In genomic region chr11:114400974-114401223, GRCh38 we compare ENCODE assay signal across 8 cellular contexts.
DNase-seq lines count a peak whose midpoint lies in the region; ATAC-seq and TF ChIP-seq lines count a peak whose summit lies in the region.

No MANE protein-coding gene starts in this region.

- H3K4me3 ChIP-seq in mucosa of rectum (ENCODE audit: low read length in 2 of 2): peak overlapping the region; percentile 74 to 100

- peak overlapping the region; percentile 100 for H3K9ac ChIP-seq in mucosa of rectum (ENCODE audit: low read depth in 1 of 2, low read length in 2 of 2)

- peak overlapping the region; percentile 90 for H3K4me3 Mint-ChIP-seq in stimulated activated naive CD8-positive, alpha-beta T cell treated with anti-CD3 and anti-CD28 coated beads, Interleukin-15, Interleukin-2, amounts not matched to agents 100 ng/mL and 50 ng/mL, for 24 hours

- H3K27ac ChIP-seq in caudate nucleus (ENCODE audit: low read depth, low read length): peak overlapping the region; percentile 94
- peak overlapping the region; percentile 97 to 99 for H3K27ac ChIP-seq in mucosa of rectum (ENCODE audit: low read depth in 2 of 2, low read length in 2 of 2)

- peaks cover 62% of the 10 kb centered on the region for H3K4me1 Mint-ChIP-seq in stimulated activated naive CD8-positive, alpha-beta T cell treated with anti-CD3 and anti-CD28 coated beads, Interleukin-15, Interleukin-2, amounts not matched to agents 100 ng/mL and 50 ng/mL, for 24 hours (ENCODE audit: low read depth)

- H3K27me3 Mint-ChIP-seq in stimulated activated naive CD8-positive, alpha-beta T cell treated with anti-CD3 and anti-CD28 coated beads, Interleukin-15, Interleukin-2, amounts not matched to agents 100 ng/mL and 50 ng/mL, for 24 hours: no peaks in the 10 kb centered on the region

- H3K27me3 ChIP-seq in mucosa of rectum (ENCODE audit: control insufficient read depth in 2 of 2, insufficient read depth in 2 of 2, low read length in 2 of 2): no peaks in the 10 kb centered on the region

- no peak for DNase-seq in stimulated activated naive CD8-positive, alpha-beta T cell treated with anti-CD3 and anti-CD28 coated beads, Interleukin-15, Interleukin-2, amounts not matched to agents 100 U/mL and 50 U/mL, for 24 hours
- DNase-seq in caudate nucleus (lab: John Stamatoyannopoulos, UW): no peak
- DNase-seq in erythroblast (lab: John Stamatoyannopoulos, UW): no peak
- DNase-seq in GM19240 (ENCODE audit: insufficient read length, low spot score): no peak

- H3K9me3 ChIP-seq in mucosa of rectum (ENCODE audit: control insufficient read depth in 2 of 2, low read length in 2 of 2): no peaks in the 10 kb centered on the region

- H3K36me3 Mint-ChIP-seq in stimulated activated naive CD8-positive, alpha-beta T cell treated with anti-CD3 and anti-CD28 coated beads, Interleukin-15, Interleukin-2, amounts not matched to agents 100 ng/mL and 50 ng/mL, for 24 hours (ENCODE audit: low read depth): peaks cover 52% of the 10 kb centered on the region

- no peak for TF ChIP-seq POLR2A in erythroblast (IDR thresholded peaks at IDR 0.05; ENCODE audit: low read length)

- no peaks in the 10 kb centered on the region for H3K9me3 Mint-ChIP-seq in stimulated activated naive CD8-positive, alpha-beta T cell treated with anti-CD3 and anti-CD28 coated beads, Interleukin-15, Interleukin-2, amounts not matched to agents 100 ng/mL and 50 ng/mL, for 24 hours

- peak overlapping the region; percentile 90 for H3K27ac Mint-ChIP-seq in stimulated activated naive CD8-positive, alpha-beta T cell treated with anti-CD3 and anti-CD28 coated beads, Interleukin-15, Interleukin-2, amounts not matched to agents 100 ng/mL and 50 ng/mL, for 24 hours

- H3K4me1 ChIP-seq in mucosa of rectum (ENCODE audit: control insufficient read depth in 2 of 2, insufficient read depth in 2 of 2, low read length in 2 of 2): peaks cover 9 to 11% of the 10 kb centered on the region in 2 donors

- ATAC-seq in stimulated activated naive CD8-positive, alpha-beta T cell treated with anti-CD3 and anti-CD28 coated beads, Interleukin-15, Interleukin-2, amounts not matched to agents 100 U/mL and 50 U/mL, for 24 hours: no peak
- no peak for ATAC-seq in GM18498 (IDR thresholded peaks at IDR 0.05; ENCODE audit: unreplicated experiment)
- no peak for ATAC-seq in GM18907 (IDR thresholded peaks at IDR 0.05; ENCODE audit: unreplicated experiment)

- H3K36me3 ChIP-seq in mucosa of rectum (ENCODE audit: control insufficient read depth in 2 of 2, insufficient read depth in 2 of 2, low read length in 2 of 2): peaks cover 9 to 13% of the 10 kb centered on the region in 2 donors
